ENCODE assay signal across 31 cellular contexts in genomic region chr7:157117796-157118195, GRCh38.
"Had no signal": no experiment of that assay in that cellular context is flagged by ENCODE, and none has a peak within 500 bp of the region (broad histone marks: within the 10 kb centered on the region; RNA-seq: fewer than 3 reads in every experiment).

No MANE protein-coding gene starts in this region.

- H3K36me3 Mint-ChIP-seq: T-cell had no signal

- H3K4me1 Mint-ChIP-seq: activated naive CD4-positive, alpha-beta T cell treated with anti-CD3 and anti-CD28 coated beads, Interleukin-2, amount 50 U/mL, for 24 hours; activated naive CD8-positive, alpha-beta T cell treated with anti-CD3 and anti-CD28 coated beads for 36 hours; activated naive CD8-positive, alpha-beta T cell treated with anti-CD3 and anti-CD28 coated beads, Interleukin-2, amount 50 U/mL, for 24 hours; T-cell had no signal

- H3K27ac ChIP-seq: adrenal gland, body of pancreas, esophagus muscularis mucosa, foreskin keratinocyte, gastrocnemius medialis, heart left ventricle had no signal

- H3K36me3 ChIP-seq: adrenal gland, esophagus muscularis mucosa, gastrocnemius medialis, heart left ventricle had no signal

- H3K27me3 ChIP-seq: adrenal gland, body of pancreas, foreskin keratinocyte, gastrocnemius medialis had no signal

- H3K27ac Mint-ChIP-seq: activated CD8-positive, alpha-beta T cell treated with anti-CD3 and anti-CD28 coated beads, Interleukin-2, amount 10 ng/mL, durations not matched to agents 7 days and 5 days; activated naive CD4-positive, alpha-beta T cell treated with anti-CD3 and anti-CD28 coated beads for 36 hours; activated naive CD4-positive, alpha-beta T cell treated with anti-CD3 and anti-CD28 coated beads, Interleukin-2, amount 50 U/mL, for 24 hours; activated naive CD8-positive, alpha-beta T cell treated with anti-CD3 and anti-CD28 coated beads for 36 hours; activated naive CD8-positive, alpha-beta T cell treated with anti-CD3 and anti-CD28 coated beads, Interleukin-2, amount 50 U/mL, for 24 hours; activated T-helper 2 cell treated with anti-CD3 and anti-CD28 coated beads, Interferon-gamma antibody, Interleukin-2, Interleukin-4, amounts not matched to agents 10 μg/mL and 5 μg/mL and 100 μg/mL, durations not matched to agents 14 hours and 24 hours and 36 hours; effector memory CD8-positive, alpha-beta T cell; T-cell; T-helper 1 cell treated with Interleukin-12 subunit alpha and Interleukin-12 subunit beta and Interleukin-4 antibody, amounts not matched to agents 30 μg/mL and 1 μg/mL, for 36 hours; T-helper 2 cell treated with Interferon-gamma antibody and Interleukin-4, amounts not matched to agents 5 μg/mL and 100 μg/mL, for 36 hours had no signal

- H3K4me3 Mint-ChIP-seq: activated CD8-positive, alpha-beta T cell treated with anti-CD3 and anti-CD28 coated beads, Interleukin-2, amount 10 ng/mL, durations not matched to agents 7 days and 5 days; activated naive CD4-positive, alpha-beta T cell treated with anti-CD3 and anti-CD28 coated beads for 36 hours; activated naive CD4-positive, alpha-beta T cell treated with anti-CD3 and anti-CD28 coated beads, Interleukin-2, amount 50 U/mL, for 24 hours; activated naive CD8-positive, alpha-beta T cell treated with anti-CD3 and anti-CD28 coated beads for 36 hours; activated naive CD8-positive, alpha-beta T cell treated with anti-CD3 and anti-CD28 coated beads, Interleukin-2, amount 50 U/mL, for 24 hours; activated T-cell treated with anti-CD3 and anti-CD28 coated beads, Interleukin-2, amount 50 U/mL, for 4 hours; effector memory CD8-positive, alpha-beta T cell; T-cell; T-helper 1 cell treated with Interleukin-12 subunit alpha and Interleukin-12 subunit beta and Interleukin-4 antibody, amounts not matched to agents 30 μg/mL and 1 μg/mL, for 36 hours; T-helper 2 cell treated with Interferon-gamma antibody and Interleukin-4, amounts not matched to agents 5 μg/mL and 100 μg/mL, for 36 hours had no signal

- H3K9me3 ChIP-seq: adrenal gland, body of pancreas, gastrocnemius medialis had no signal

- H3K4me1 ChIP-seq: adrenal gland, body of pancreas, esophagus muscularis mucosa, foreskin keratinocyte, gastrocnemius medialis, heart left ventricle had no signal

- FAIRE-seq: colon had no signal

- DNase-seq: activated CD4-positive, alpha-beta T cell treated with anti-CD3 and anti-CD28 coated beads for 48 hours; activated CD4-positive, alpha-beta T cell treated with anti-CD3 and anti-CD28 coated beads, Interleukin-2, amount 50 U/mL, for 1 hour; activated CD4-positive, alpha-beta T cell treated with anti-CD3 and anti-CD28 coated beads, Interleukin-2, amount 50 U/mL, for 48 hours; activated CD8-positive, alpha-beta T cell treated with anti-CD3 and anti-CD28 coated beads, Interleukin-2, amount 10 ng/mL, durations not matched to agents 7 days and 5 days; activated effector memory CD4-positive, alpha-beta T cell treated with anti-CD3 and anti-CD28 coated beads, Interleukin-2, amount 50 U/mL, for 16 hours; activated naive CD4-positive, alpha-beta T cell treated with anti-CD3 and anti-CD28 coated beads for 36 hours; activated naive CD8-positive, alpha-beta T cell treated with anti-CD3 and anti-CD28 coated beads for 36 hours; activated naive CD8-positive, alpha-beta T cell treated with anti-CD3 and anti-CD28 coated beads, Interleukin-2, amount 50 U/mL, for 24 hours; activated T-cell treated with anti-CD3 and anti-CD28 coated beads, Interleukin-2, amount 50 U/mL, for 4 hours; adrenal gland; amygdala; aorta; body of pancreas; caudate nucleus; cortex of kidney; dermis blood vessel endothelial cell; effector CD4-positive, alpha-beta T cell; effector memory CD8-positive, alpha-beta T cell; erythroblast; foreskin keratinocyte; gastrocnemius medialis; glutamatergic neuron; heart left ventricle; T-cell; T1000 had no signal

- H3K4me3 ChIP-seq: adrenal gland, body of pancreas, esophagus muscularis mucosa, gastrocnemius medialis, heart left ventricle had no signal

- ATAC-seq: activated CD8-positive, alpha-beta T cell treated with anti-CD3 and anti-CD28 coated beads, Interleukin-2, amount 10 ng/mL, durations not matched to agents 7 days and 5 days; activated naive CD8-positive, alpha-beta T cell treated with anti-CD3 and anti-CD28 coated beads, Interleukin-2, amount 50 U/mL, for 24 hours; activated T-cell treated with anti-CD3 and anti-CD28 coated beads, Interleukin-2, amount 50 U/mL, for 4 hours; body of pancreas; effector memory CD8-positive, alpha-beta T cell; foreskin keratinocyte; gastrocnemius medialis; heart left ventricle; T-cell had no signal

- H3K9me3 Mint-ChIP-seq: activated naive CD4-positive, alpha-beta T cell treated with anti-CD3 and anti-CD28 coated beads, Interleukin-2, amount 50 U/mL, for 24 hours; effector memory CD8-positive, alpha-beta T cell had no signal
